In the genomic region with DNA sequence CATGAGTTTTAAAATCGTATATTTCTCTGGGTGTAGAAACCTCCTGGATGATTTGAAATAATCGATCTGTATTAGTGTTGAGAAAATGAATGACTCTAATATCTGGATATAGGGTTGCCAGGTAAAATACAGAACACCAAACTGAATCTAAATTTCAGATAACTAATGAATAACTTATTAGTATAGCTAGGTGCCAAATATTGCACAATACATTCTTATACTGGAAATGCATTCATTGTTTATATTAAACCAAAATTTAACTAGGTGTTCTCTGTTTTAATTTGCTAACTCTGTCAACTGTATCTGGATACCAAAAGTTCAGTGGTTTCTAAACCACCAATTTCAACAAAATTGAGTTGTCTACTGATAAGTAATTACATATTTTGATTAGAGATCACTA, we compare ENCODE assay signal across 1 cellular context.
TF ChIP-seq lines count a peak whose summit lies in the region.

No MANE protein-coding gene starts in this region.

TF ChIP-seq in K562, 482 proteins besides CTCF, POLR2A, EP300 and RAD21:
- TF ChIP-seq CEBPB (tag; IDR thresholded peaks at IDR 0.05) (peak; percentile 85), POLR2H (tag; IDR thresholded peaks at IDR 0.05; ENCODE audit: low read depth) (no peak), CEBPG (CRISPR knock-in tag; IDR thresholded peaks at IDR 0.05) (no peak), CEBPG (tag; conservative IDR thresholded peaks at IDR 0.05 in 1 of 2, IDR thresholded peaks at IDR 0.05 in 1 of 2) (peak; percentile 52 to 91; a peak in 3 of 4 replicates)
